39 cellular contexts compared by ENCODE assay signal in the genomic region with DNA sequence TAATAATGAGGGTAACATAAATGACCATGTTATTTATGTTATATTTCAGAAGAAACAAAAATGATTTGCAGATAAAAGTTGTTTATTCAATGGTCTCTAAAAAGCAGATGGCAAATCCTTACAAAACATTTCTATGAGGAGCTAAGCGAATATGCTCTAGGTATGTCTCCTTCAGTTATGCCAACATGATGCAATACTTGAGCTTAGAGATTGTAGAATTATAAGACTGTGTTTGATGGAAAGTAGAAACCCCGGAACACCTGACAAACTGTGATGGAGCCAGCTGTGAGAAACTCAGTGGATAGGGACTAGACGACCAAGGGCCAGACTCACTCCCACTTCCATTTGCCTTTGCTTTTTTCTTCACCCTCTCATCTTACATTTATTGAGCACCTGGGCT. TPM values are rescaled to one million over a fixed set of nuclear protein-coding genes. Genes with fewer than 3 reads are reported as not detected.
"Had no signal": no experiment of that assay in that cellular context is flagged by ENCODE, and none has a peak within 500 bp of the region (broad histone marks: within the 10 kb centered on the region; RNA-seq: fewer than 3 reads in every experiment).

No MANE protein-coding gene starts in this region.

- H3K36me3 ChIP-seq: MG63 had no signal

- H3K27me3 ChIP-seq: MG63 had no signal

- H3K9me3 ChIP-seq: MG63 had no signal

- DNase-seq: Karpas-422, Kasumi-1, MG63, MM.1S, MV-4-11, NCI-H1048, NCI-H1092, NCI-H1092 treated with DMSO at 0.1 percent for 48 hours, NCI-H1105, NCI-H1105 treated with DMSO at 0.1 percent for 48 hours, NCI-H1417, NCI-H1417 treated with DMSO at 0.1 percent for 48 hours, NCI-H1436, NCI-H1436 treated with DMSO at 0.1 percent for 48 hours, NCI-H146, NCI-H1694, NCI-H1694 treated with DMSO at 0.1 percent for 48 hours, NCI-H187, NCI-H187 treated with DMSO at 0.1 percent for 48 hours, NCI-H1930, NCI-H2029, NCI-H2029 treated with DMSO at 0.1 percent for 48 hours, NCI-H2081, NCI-H2081 treated with DMSO at 0.1 percent for 48 hours, NCI-H2107, NCI-H2171, NCI-H2171 treated with DMSO at 0.1 percent for 48 hours, NCI-H2227 treated with DMSO at 0.1 percent for 48 hours, NCI-H226, NCI-H345, NCI-H446, NCI-H446 treated with DMSO at 0.1 percent for 48 hours, NCI-H510A, NCI-H510A treated with DMSO at 0.1 percent for 48 hours, NCI-H524, NCI-H524 treated with DMSO at 0.1 percent for 48 hours had no signal

- H3K4me3 ChIP-seq: MG63 had no signal

RNA-seq across cellular contexts. Expression of a gene that starts 17.8 kb away (rescaled TPM):
- total RNA-seq: LHCN-M2, MCF 10A, NCI-H460 had no signal
